Comparison of ENCODE assay signal across 1 cellular context in the genomic region with DNA sequence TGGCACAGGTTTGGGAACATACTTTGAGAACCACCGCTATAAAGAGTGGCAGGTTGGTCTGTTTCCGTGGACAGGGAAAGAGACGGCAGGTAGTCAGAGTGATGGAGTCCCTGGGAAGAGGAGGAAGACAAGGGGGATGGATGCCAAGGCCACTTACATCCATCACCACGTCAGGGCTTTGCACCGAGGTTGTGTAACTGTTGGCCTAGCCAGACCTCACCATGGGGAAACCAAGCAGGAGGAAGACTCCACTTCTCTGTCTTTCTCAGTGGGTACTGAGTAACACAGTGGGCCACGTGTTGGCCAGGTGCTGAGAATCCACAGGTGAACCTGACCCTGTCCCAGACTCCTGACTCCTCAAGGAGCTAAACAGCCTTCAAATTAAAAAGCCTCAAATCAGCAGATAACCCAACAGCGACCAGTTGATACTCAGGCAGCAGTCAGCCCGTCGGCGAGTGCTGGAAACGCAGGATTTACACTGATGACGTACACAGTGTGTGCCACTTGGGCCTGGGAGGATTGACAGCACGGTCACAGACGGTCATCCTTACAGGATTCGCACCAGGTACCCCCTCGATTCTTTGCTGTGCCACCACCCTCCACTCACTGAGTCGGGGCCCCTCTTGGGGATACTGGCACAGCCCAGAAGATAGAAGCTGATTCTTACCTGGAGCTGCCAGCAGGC.
TF ChIP-seq lines count a peak whose summit lies in the region.

No MANE protein-coding gene starts in this region.

TF ChIP-seq in GM23338, 12 proteins besides CTCF, POLR2A, EP300 and RAD21 (continued from another document):
- TF ChIP-seq ZNF462 (CRISPR knock-in tag; IDR thresholded peaks at IDR 0.05) (no peak), ZNF114 (CRISPR knock-in tag; IDR thresholded peaks at IDR 0.05) (no peak), CREB1 (CRISPR knock-in tag; IDR thresholded peaks at IDR 0.05; ENCODE audit: low read depth) (no peak), ZNF331 (CRISPR knock-in tag; IDR thresholded peaks at IDR 0.05; ENCODE audit: low read depth) (no peak), NANOG (IDR thresholded peaks at IDR 0.05; ENCODE audit: borderline replicate concordance) (no peak), STAT1 (IDR thresholded peaks at IDR 0.05; ENCODE audit: unreplicated experiment) (no peak), POLR2AphosphoS5 (IDR thresholded peaks at IDR 0.05; ENCODE audit: low read depth) (no peak)
